Comparison of ENCODE assay signal across 8 cellular contexts in genomic region chr16:47143329-47143676, GRCh38. TPM values are rescaled to one million over a fixed set of nuclear protein-coding genes. Genes with fewer than 3 reads are reported as not detected.
DNase-seq lines count a peak whose midpoint lies in the region; ATAC-seq and TF ChIP-seq lines count a peak whose summit lies in the region.

No MANE protein-coding gene starts in this region.

- intact Hi-C loops in upper lobe of right lung (cut with DNase I), result loop anchor here (10.0 kb wide), 1 partner anchor 1021 kb away; no protein-coding TSS in a partner anchor

- H3K4me1 ChIP-seq in HUES6 (ENCODE audit: control insufficient read depth, insufficient read depth, low read length) (peaks cover 9% of the 10 kb centered on the region; the same call in 1 of the 2 replicates), foreskin keratinocyte (peaks cover 23% of the 10 kb centered on the region), upper lobe of right lung (peaks cover 9% of the 10 kb centered on the region)

- H3K27ac ChIP-seq in HUES6 (ENCODE audit: low read depth, low read length) (no peak overlapping the region), foreskin keratinocyte (peak overlapping the region; percentile 51), upper lobe of right lung (no peak overlapping the region)

- DNase-seq in EH (ENCODE audit: low read depth) (peak; percentile 75), RPMI7951 (ENCODE audit: low read depth) (peak; percentile 70), foreskin keratinocyte (peak in 1 of 2 donors; percentile 62), omental fat pad (ENCODE audit: low spot score) (no peak), upper lobe of right lung (peak; percentile 76)
- DNase-seq in activated T-helper 1 cell treated with anti-CD3 and anti-CD28 coated beads, Interleukin-2, amount 50 U/mL, for 16 hours (ENCODE audit: low read depth in 1 of 2, low spot score in 1 of 2), result peak; percentile 24 to 53

- H3K4me3 ChIP-seq in HUES6 (ENCODE audit: low read depth, low read length) (peak overlapping the region; percentile 76), upper lobe of right lung (peak overlapping the region; percentile 56)

- H3K36me3 ChIP-seq in HUES6 (ENCODE audit: control insufficient read depth, insufficient read depth, low read length), result no peaks in the 10 kb centered on the region
- no peaks in the 10 kb centered on the region for H3K36me3 ChIP-seq in upper lobe of right lung

- peak overlapping the region; percentile 81 for H3K9ac ChIP-seq in HUES6 (ENCODE audit: low read length)

- ATAC-seq in GM21576 (IDR thresholded peaks at IDR 0.05; ENCODE audit: unreplicated experiment) (peak; percentile 60), foreskin keratinocyte (peak; percentile 70), omental fat pad (ENCODE audit: low FRiP score) (peak; percentile 11), upper lobe of right lung (peak; percentile 89)

- H3K9me3 ChIP-seq in HUES6 (ENCODE audit: control insufficient read depth, insufficient read depth, low read depth, low read length) (no peaks in the 10 kb centered on the region), upper lobe of right lung (no peaks in the 10 kb centered on the region)

- H3K27me3 ChIP-seq in HUES6 (ENCODE audit: control insufficient read depth, insufficient read depth, low read length) (peaks cover 36% of the 10 kb centered on the region), foreskin keratinocyte (no peaks in the 10 kb centered on the region), upper lobe of right lung (peaks cover 7% of the 10 kb centered on the region)

- TF ChIP-seq CTCF in foreskin keratinocyte (conservative IDR thresholded peaks at IDR 0.05) (peak; percentile 85), omental fat pad (IDR thresholded peaks at IDR 0.05) (no peak), upper lobe of right lung (IDR thresholded peaks at IDR 0.05) (peak; percentile 58)

RNA-seq across cellular contexts. Expression of gene NETO2, which starts 0.4 kb away (rescaled TPM):
- 265 and 331 TPM in 2 replicates for total RNA-seq in RPMI7951 (2014; rRNA removed; shearing (Covaris generic))
- total RNA-seq in foreskin keratinocyte (57.4 and 73.3 TPM in 2 replicates), omental fat pad (1 to 10 TPM in 3 of 4 donors, under 1 TPM in 1; 0.79 to 8.8 (median 3.3) TPM), upper lobe of right lung (11.2 TPM)
- polyA plus RNA-seq in foreskin keratinocyte, result 35.2 and 48.4 TPM in 2 replicates

Comparison
In these comparisons a context has a peak if more than half of its experiments do, and no peak if none do; other contexts are left out.
1. ATAC-seq: peak in every context shown above with its lines; median percentile 89 in upper lobe of right lung; 70 in foreskin keratinocyte; 60 in GM21576; 11 in omental fat pad.
2. CTCF ChIP-seq: peak in foreskin keratinocyte (single experiment) and upper lobe of right lung (single experiment); none in omental fat pad (0 of 3).